15 cellular contexts compared by ENCODE assay signal in the genomic region with DNA sequence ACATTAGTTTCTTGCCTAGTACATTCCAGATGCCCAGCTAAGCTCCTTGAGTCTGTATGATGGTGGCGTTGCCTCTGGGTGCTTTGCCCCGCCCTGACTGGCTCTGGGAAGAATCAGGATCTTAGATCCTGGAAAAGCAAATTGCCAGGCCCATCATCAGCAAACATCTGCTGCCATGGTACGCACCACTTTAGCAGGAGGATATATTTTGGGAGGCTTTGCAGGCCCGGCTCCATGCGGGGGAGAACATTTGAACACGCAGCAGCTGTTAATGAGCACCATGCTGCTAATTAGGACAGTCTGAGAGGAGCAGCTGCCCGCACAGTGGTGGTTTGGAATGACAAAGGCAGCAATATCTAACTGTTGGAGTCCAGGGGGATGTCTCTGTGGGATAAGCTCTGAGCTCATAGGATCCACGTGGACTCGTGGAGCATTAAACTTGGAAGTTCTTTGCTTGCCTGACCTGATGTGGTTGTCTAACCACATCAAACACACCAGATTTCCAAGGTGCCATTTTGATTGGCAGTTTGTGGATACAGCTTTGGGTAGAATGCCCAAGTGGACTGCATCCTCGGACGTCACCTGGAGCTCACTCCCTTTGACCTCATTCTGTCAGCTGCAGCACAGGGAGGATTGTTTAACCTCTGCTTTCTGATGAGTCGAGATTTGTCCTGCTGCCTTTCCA.
A peak's percentile ranks its signal among the peaks of the same experiment; 100 is the strongest.
DNase-seq lines count a peak whose midpoint lies in the region; ATAC-seq lines count a peak whose summit lies in the region.
"Had no signal": no experiment of that assay in that cellular context is flagged by ENCODE, and none has a peak within 500 bp of the region (broad histone marks: within the 10 kb centered on the region; RNA-seq: fewer than 3 reads in every experiment).

No MANE protein-coding gene starts in this region.

- DNase-seq in COR-L47 (lab: John Stamatoyannopoulos, UW) = peak; percentile 33
- peak; percentile 22 for DNase-seq in NCI-H1694 treated with DMSO at 0.1 percent for 48 hours (lab: John Stamatoyannopoulos, UW)
- DNase-seq in cerebellar cortex (ENCODE audit: low spot score) = peak; percentile 57
- DNase-seq in occipital lobe (lab: John Stamatoyannopoulos, UW) = peak; percentile 78
- no peak for DNase-seq in central memory CD4-positive, alpha-beta T cell
- no peak for DNase-seq in NAMALWA (ENCODE audit: low spot score)
- DNase-seq: CD4-positive, alpha-beta memory T cell; DMS153; EL; NCI-H1092 treated with DMSO at 0.1 percent for 48 hours; NCI-H2029 treated with DMSO at 0.1 percent for 48 hours; NCI-H345; SIG-M5 had no signal

- ATAC-seq in GM21423 (IDR thresholded peaks at IDR 0.05; ENCODE audit: unreplicated experiment) = no peak
- ATAC-seq: HepG2 had no signal

Comparison
In these comparisons a context has a peak if more than half of its experiments do, and no peak if none do; other contexts are left out.
1. DNase-seq: peak in COR-L47 (single experiment), NCI-H1694 treated with DMSO at 0.1 percent for 48 hours (single experiment), cerebellar cortex (single experiment) and occipital lobe (single experiment); none in central memory CD4-positive, alpha-beta T cell (single experiment) and NAMALWA (single experiment).